Comparison of ENCODE assay signal across 8 cellular contexts in the genomic region with DNA sequence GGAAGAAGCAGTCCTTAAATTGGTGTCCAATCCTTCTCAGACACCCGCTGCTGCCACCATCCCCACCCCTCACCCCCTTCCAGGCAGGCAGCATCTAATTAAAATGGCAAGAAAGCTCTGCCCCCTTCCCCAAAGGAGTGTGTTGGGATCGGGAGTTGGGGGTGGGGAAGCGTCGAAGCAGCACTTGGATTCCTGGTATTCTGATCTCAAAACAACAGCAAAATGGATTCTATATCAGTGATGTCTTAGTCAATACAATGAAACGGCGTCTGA. TPM values are rescaled to one million over a fixed set of nuclear protein-coding genes. Genes with fewer than 3 reads are reported as not detected.
DNase-seq lines count a peak whose midpoint lies in the region; ATAC-seq, FAIRE-seq and TF ChIP-seq lines count a peak whose summit lies in the region.
"Had no signal": no experiment of that assay in that cellular context is flagged by ENCODE, and none has a peak within 500 bp of the region (broad histone marks: within the 10 kb centered on the region; RNA-seq: fewer than 3 reads in every experiment).

No MANE protein-coding gene starts in this region.

- peaks cover 6% of the 10 kb centered on the region for H3K27me3 Mint-ChIP-seq in activated B cell treated with CpG ODN at 0.5 μM for 24 hours

- H3K9ac ChIP-seq in skeletal muscle satellite cell (ENCODE audit: low read depth, low read length) = no peak overlapping the region

- POLR2A ChIA-PET in activated B cell treated with CpG ODN at 0.5 μM for 24 hours (lab: Charles Lee) = no interaction called here

- H3K9me3 ChIP-seq in hepatocyte (ENCODE audit: low read depth) = no peaks in the 10 kb centered on the region
- no peaks in the 10 kb centered on the region for H3K9me3 ChIP-seq in skeletal muscle satellite cell (replicated peaks; ENCODE audit: low read length)

- H3K36me3 Mint-ChIP-seq in activated B cell treated with CpG ODN at 0.5 μM for 24 hours (ENCODE audit: low read depth) = peaks cover 2% of the 10 kb centered on the region

- FAIRE-seq in GM19239 (lab: Jason Lieb, UNC) = peak; percentile 82

- peaks cover 39% of the 10 kb centered on the region for H3K4me1 Mint-ChIP-seq in activated B cell treated with CpG ODN at 0.5 μM for 24 hours

- no peak for ATAC-seq in activated B cell treated with CpG ODN at 0.5 μM for 24 hours (ENCODE audit: low read depth)
- ATAC-seq in GM18505 (IDR thresholded peaks at IDR 0.05; ENCODE audit: unreplicated experiment) = no peak

- H3K9me2 ChIP-seq in hepatocyte (replicated peaks; ENCODE audit: insufficient read depth) = no peaks in the 10 kb centered on the region

- H3K79me2 ChIP-seq in hepatocyte = peaks cover 52% of the 10 kb centered on the region

- peak overlapping the region; percentile 93 for H3K4me3 Mint-ChIP-seq in activated B cell treated with CpG ODN at 0.5 μM for 24 hours

- H3K27ac Mint-ChIP-seq in activated B cell treated with CpG ODN at 0.5 μM for 24 hours = peak overlapping the region; percentile 13

- DNase-seq in GM19239 (ENCODE audit: insufficient read length, low spot score) (no peak), activated B cell treated with CpG ODN at 0.5 μM for 24 hours (no peak), hepatocyte (ENCODE audit: low spot score) (no peak), COR-L47 (lab: John Stamatoyannopoulos, UW) (no peak), DMS153 (lab: John Stamatoyannopoulos, UW) (no peak)

- H3K27ac ChIP-seq in hepatocyte = peak overlapping the region; percentile 2
- H3K27ac ChIP-seq: HL-60 had no signal

- TF ChIP-seq CTCF in activated B cell treated with CpG ODN at 0.5 μM for 24 hours (IDR thresholded peaks at IDR 0.05) = no peak
- no peak for TF ChIP-seq CTCF in hepatocyte (IDR thresholded peaks at IDR 0.05; ENCODE audit: poor library complexity)

- intact Hi-C loops in activated B cell treated with CpG ODN at 0.5 μM for 24 hours (cut with micrococcal nuclease) = no loop called here

- H3K36me3 ChIP-seq in hepatocyte (replicated peaks; ENCODE audit: insufficient read depth, low read depth) = no peaks in the 10 kb centered on the region
- H3K36me3 ChIP-seq in skeletal muscle satellite cell (ENCODE audit: insufficient read depth, low read length) = no peaks in the 10 kb centered on the region

- peaks cover 11% of the 10 kb centered on the region for H3K4me1 ChIP-seq in hepatocyte (ENCODE audit: insufficient read depth)
- H3K4me1 ChIP-seq in skeletal muscle satellite cell (ENCODE audit: control insufficient read depth, insufficient read depth, low read length) = peaks cover 16% of the 10 kb centered on the region

- no peaks in the 10 kb centered on the region for H3K27me3 ChIP-seq in hepatocyte
- H3K27me3 ChIP-seq in skeletal muscle satellite cell (ENCODE audit: control insufficient read depth, insufficient read depth, low read length) = peaks cover 62% of the 10 kb centered on the region

- no peak for TF ChIP-seq POLR2A in GM18505 (IDR thresholded peaks at IDR 0.05; ENCODE audit: borderline replicate concordance, extremely low read depth, insufficient read depth, insufficient read length)

- no peaks in the 10 kb centered on the region for H3K9me3 Mint-ChIP-seq in activated B cell treated with CpG ODN at 0.5 μM for 24 hours

- no peaks in the 10 kb centered on the region for H4K20me1 ChIP-seq in hepatocyte (ENCODE audit: insufficient read depth, poor library complexity, severe bottlenecking)

- WGBS in hepatocyte (ENCODE audit: low lambda C conversion rate, missing lambda C conversion rate) = 0% methylated on average over 6 of the region's 6 CpGs

- H3K4me2 ChIP-seq in hepatocyte = peak overlapping the region; percentile 96
- peak overlapping the region; percentile 96 for H3K4me2 ChIP-seq in skeletal muscle satellite cell (ENCODE audit: low read length)

- H3K4me3 ChIP-seq in hepatocyte (peak overlapping the region; percentile 97), skeletal muscle satellite cell (ENCODE audit: low read length) (peak overlapping the region; percentile 67)

- H2AFZ ChIP-seq in hepatocyte = peak overlapping the region; percentile 96

- CTCF ChIA-PET in activated B cell treated with CpG ODN at 0.5 μM for 24 hours (lab: Charles Lee) = no interaction called here

RNA-seq across cellular contexts. Expression of a gene that starts 1.4 kb away (rescaled TPM):
- total RNA-seq in activated B cell treated with CpG ODN at 0.5 μM for 24 hours (2.0 and 2.5 TPM in 2 replicates), hepatocyte (13.8 and 15.0 TPM in 2 replicates)
- 7.4 and 12.1 TPM in 2 replicates for polyA plus RNA-seq in hepatocyte
- total RNA-seq in skeletal muscle satellite cell (2012; rRNA removed) = 5.0 and 6.1 TPM in 2 replicates
